Comparison of ENCODE assay signal across 16 cellular contexts in the genomic region with DNA sequence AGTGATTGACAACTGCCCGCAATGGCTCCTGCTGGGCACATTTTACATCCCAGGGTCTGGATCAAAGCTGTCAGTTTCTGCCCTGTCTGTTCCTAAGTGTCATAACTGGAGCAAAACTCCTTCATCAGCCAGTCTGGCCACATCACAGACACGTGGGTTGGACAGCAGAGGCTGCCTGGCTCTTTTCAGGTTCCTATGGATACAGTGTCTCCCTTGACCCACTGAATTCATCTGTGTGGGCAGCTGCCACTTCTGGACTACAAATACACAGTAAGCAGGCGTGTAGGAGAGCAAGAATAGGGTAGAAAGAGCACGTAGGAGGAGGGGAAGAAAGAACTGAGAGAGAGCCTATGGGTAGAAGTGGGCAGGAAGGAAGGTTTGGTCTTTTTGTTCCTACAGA.
DNase-seq lines count a peak whose midpoint lies in the region; ATAC-seq and TF ChIP-seq lines count a peak whose summit lies in the region.
"Had no signal": no experiment of that assay in that cellular context is flagged by ENCODE, and none has a peak within 500 bp of the region (broad histone marks: within the 10 kb centered on the region; RNA-seq: fewer than 3 reads in every experiment).

No MANE protein-coding gene starts in this region.

- no peak overlapping the region for H2AK5ac ChIP-seq in neuronal stem cell (ENCODE audit: low read depth, low read length)

- no peak overlapping the region for H3K4me3 Mint-ChIP-seq in CD4-positive, alpha-beta T cell
- H3K4me3 Mint-ChIP-seq in brain = no peak overlapping the region
- H3K4me3 Mint-ChIP-seq: activated CD8-positive, alpha-beta T cell treated with anti-CD3 and anti-CD28 coated beads, Interleukin-2, amount 10 ng/mL, durations not matched to agents 7 days and 5 days; activated T-helper 1 cell treated with anti-CD3 and anti-CD28 coated beads, Interleukin-12 subunit alpha, Interleukin-12 subunit beta, Interleukin-2, Interleukin-4 antibody, amounts not matched to agents 30 ng/mL and 10 ng/mL and 1 ng/mL, durations not matched to agents 14 hours and 24 hours and 36 hours; central memory CD8-positive, alpha-beta T cell; nephron progenitor cell had no signal

- no peaks in the 10 kb centered on the region for H3K79me1 ChIP-seq in neuronal stem cell (ENCODE audit: low read depth, low read length)

- no peaks in the 10 kb centered on the region for H3K9me3 Mint-ChIP-seq in CD4-positive, alpha-beta T cell
- peaks cover 0 to 8% (median 6%) of the 10 kb centered on the region in 5 experiments for H3K9me3 Mint-ChIP-seq in brain
- H3K9me3 Mint-ChIP-seq: activated T-helper 1 cell treated with anti-CD3 and anti-CD28 coated beads, Interleukin-12 subunit alpha, Interleukin-12 subunit beta, Interleukin-2, Interleukin-4 antibody, amounts not matched to agents 30 ng/mL and 10 ng/mL and 1 ng/mL, durations not matched to agents 14 hours and 24 hours and 36 hours; central memory CD8-positive, alpha-beta T cell had no signal

- H2BK12ac ChIP-seq in neuronal stem cell (ENCODE audit: low read length) = no peak overlapping the region

- no peak for DNase-seq in CD4-positive, alpha-beta T cell
- DNase-seq in neuronal stem cell (ENCODE audit: low spot score) (no peak), heart right ventricle (no peak), NCI-H446 treated with DMSO at 0.1 percent for 48 hours (lab: John Stamatoyannopoulos, UW) (no peak), NAMALWA (ENCODE audit: low spot score) (no peak)
- DNase-seq: ACHN; activated CD8-positive, alpha-beta T cell treated with anti-CD3 and anti-CD28 coated beads, Interleukin-2, amount 10 ng/mL, durations not matched to agents 7 days and 5 days; NCI-H1105; nephron progenitor cell; uterus had no signal

- WGBS in neuronal stem cell (ENCODE audit: extremely low coverage in 2 of 2, insufficient read length in 2 of 2, insufficient replicate concordance in 1 of 2), 2 donors = no CpG with 5 or more reads among the region's 4 CpGs
- 71 to 76% methylated on average over 4 of the region's 4 CpGs for WGBS in heart right ventricle, 2 donors

- no peaks in the 10 kb centered on the region for H3K79me2 ChIP-seq in Loucy (ENCODE audit: insufficient read depth, low read length)

- H3K9ac ChIP-seq in Loucy (ENCODE audit: low read depth, low read length, poor library complexity, severe bottlenecking) (no peak overlapping the region), neuronal stem cell (ENCODE audit: low read depth, low read length, poor library complexity) (no peak overlapping the region)

- H3K27ac ChIP-seq in CD4-positive, alpha-beta T cell (ENCODE audit: low read depth, low read length) = no peak overlapping the region
- no peak overlapping the region for H3K27ac ChIP-seq in neuronal stem cell (replicated peaks; ENCODE audit: low read length)
- H3K27ac ChIP-seq in heart right ventricle = no peak overlapping the region
- H3K27ac ChIP-seq: PC-9, uterus had no signal

- H3K27ac Mint-ChIP-seq in CD4-positive, alpha-beta T cell = peak overlapping the region; percentile 13
- H3K27ac Mint-ChIP-seq in brain = peak overlapping the region in 4 of 5 experiments; percentile 1 to 39 (median 23)
- H3K27ac Mint-ChIP-seq: activated CD8-positive, alpha-beta T cell treated with anti-CD3 and anti-CD28 coated beads, Interleukin-2, amount 10 ng/mL, durations not matched to agents 7 days and 5 days; activated T-helper 1 cell treated with anti-CD3 and anti-CD28 coated beads, Interleukin-12 subunit alpha, Interleukin-12 subunit beta, Interleukin-2, Interleukin-4 antibody, amounts not matched to agents 30 ng/mL and 10 ng/mL and 1 ng/mL, durations not matched to agents 14 hours and 24 hours and 36 hours; nephron progenitor cell had no signal

- intact Hi-C loops in CD4-positive, alpha-beta T cell (cut with DNase I, micrococcal nuclease) = no loop called here
- intact Hi-C loops in heart right ventricle (cut with DNase I) = no loop called here

- TF ChIP-seq CTCF in CD4-positive, alpha-beta T cell (IDR thresholded peaks at IDR 0.05) = no peak
- TF ChIP-seq CTCF in Loucy (conservative IDR thresholded peaks at IDR 0.05; ENCODE audit: low read length) (no peak), brain (conservative IDR thresholded peaks at IDR 0.05) (no peak), heart right ventricle (IDR thresholded peaks at IDR 0.05) (no peak)

- H3F3A ChIP-seq in Loucy (ENCODE audit: low read depth) = no peaks in the 10 kb centered on the region

- no peak overlapping the region for H2BK15ac ChIP-seq in neuronal stem cell (ENCODE audit: low read length)

- H3K27me3 Mint-ChIP-seq in CD4-positive, alpha-beta T cell = no peaks in the 10 kb centered on the region
- H3K27me3 Mint-ChIP-seq in brain = no peaks in the 10 kb centered on the region
- H3K27me3 Mint-ChIP-seq: central memory CD8-positive, alpha-beta T cell had no signal

- peaks cover 23% of the 10 kb centered on the region for H3K4me1 Mint-ChIP-seq in CD4-positive, alpha-beta T cell (ENCODE audit: low read depth)
- peaks cover 37% of the 10 kb centered on the region for H3K4me1 Mint-ChIP-seq in brain
- H3K4me1 Mint-ChIP-seq: central memory CD8-positive, alpha-beta T cell had no signal

- H3K23ac ChIP-seq in neuronal stem cell (ENCODE audit: low read depth, low read length, poor library complexity) = no peak overlapping the region

- H3K18ac ChIP-seq in neuronal stem cell (ENCODE audit: low read length) = peak overlapping the region; percentile 25

- CTCF ChIA-PET in CD4-positive, alpha-beta T cell (lab: Charles Lee) = no interaction called here

- no peaks in the 10 kb centered on the region for H3K9me3 ChIP-seq in CD4-positive, alpha-beta T cell (ENCODE audit: control insufficient read depth, low read length)
- H3K9me3 ChIP-seq in Loucy (ENCODE audit: insufficient read depth, low read depth, low read length) = no peaks in the 10 kb centered on the region
- peaks cover 0 to 3% of the 10 kb centered on the region in 2 donors for H3K9me3 ChIP-seq in neuronal stem cell (replicated peaks in 1 of 2; ENCODE audit: control insufficient read depth in 2 of 2, insufficient read depth in 1 of 2, low read depth in 1 of 2, low read length in 2 of 2)
- peaks cover 0 to 12% (median 0%) of the 10 kb centered on the region in 11 donors for H3K9me3 ChIP-seq in heart right ventricle
- H3K9me3 ChIP-seq: uterus had no signal

- H3K14ac ChIP-seq in neuronal stem cell (ENCODE audit: low read length) = no peak overlapping the region

- no peak for ATAC-seq in CD4-positive, alpha-beta T cell (ENCODE audit: poor library complexity)
- ATAC-seq in heart right ventricle (no peak), GM18858 (IDR thresholded peaks at IDR 0.05; ENCODE audit: unreplicated experiment) (no peak)
- ATAC-seq: activated CD8-positive, alpha-beta T cell treated with anti-CD3 and anti-CD28 coated beads, Interleukin-2, amount 10 ng/mL, durations not matched to agents 7 days and 5 days had no signal

- H3K4me1 ChIP-seq in Loucy (ENCODE audit: insufficient read depth, low read length, poor library complexity, severe bottlenecking) = peaks cover 24% of the 10 kb centered on the region
- peaks cover 6 to 19% of the 10 kb centered on the region in 2 donors for H3K4me1 ChIP-seq in neuronal stem cell (ENCODE audit: control insufficient read depth in 2 of 2, insufficient read depth in 1 of 2, low read depth in 1 of 2, low read length in 2 of 2)
- H3K4me1 ChIP-seq in heart right ventricle = peaks cover 0 to 9% (median 0%) of the 10 kb centered on the region in 9 donors
- H3K4me1 ChIP-seq: uterus had no signal

- H3K4me2 ChIP-seq in Loucy (ENCODE audit: low read depth, low read length, poor library complexity, severe bottlenecking) (no peak overlapping the region), neuronal stem cell (ENCODE audit: insufficient read depth, low read length, poor library complexity, severe bottlenecking) (no peak overlapping the region)
- H3K4me2 ChIP-seq: PC-9 had no signal

- no peak overlapping the region for H2BK5ac ChIP-seq in neuronal stem cell (ENCODE audit: low read length)

- H2AFZ ChIP-seq in Loucy (ENCODE audit: low read length) (peak overlapping the region; percentile 74), neuronal stem cell (ENCODE audit: low read length) (peak overlapping the region; percentile 59)
- H2AFZ ChIP-seq: PC-9 had no signal

- POLR2A ChIA-PET in CD4-positive, alpha-beta T cell (lab: Charles Lee) = no interaction called here

- H4K91ac ChIP-seq in neuronal stem cell (ENCODE audit: low read depth, low read length, poor library complexity) = no peak overlapping the region

- no peaks in the 10 kb centered on the region for H3K36me3 Mint-ChIP-seq in CD4-positive, alpha-beta T cell (ENCODE audit: low read depth)
- no peaks in the 10 kb centered on the region for H3K36me3 Mint-ChIP-seq in brain

- no peak overlapping the region for H3K4ac ChIP-seq in neuronal stem cell (ENCODE audit: low read length)

- no peak overlapping the region for H2BK120ac ChIP-seq in neuronal stem cell (ENCODE audit: low read depth, low read length)

- no peaks in the 10 kb centered on the region for H3K36me3 ChIP-seq in Loucy (ENCODE audit: insufficient read depth, low read length)
- no peaks in the 10 kb centered on the region for H3K36me3 ChIP-seq in neuronal stem cell (replicated peaks in 1 of 2; ENCODE audit: control insufficient read depth in 2 of 2, insufficient read depth in 2 of 2, low read length in 2 of 2)
- no peaks in the 10 kb centered on the region for H3K36me3 ChIP-seq in heart right ventricle
- H3K36me3 ChIP-seq: uterus had no signal

- no peaks in the 10 kb centered on the region for H4K20me1 ChIP-seq in Loucy (ENCODE audit: insufficient read depth, low read length, poor library complexity, severe bottlenecking)

- no peak overlapping the region for H4K8ac ChIP-seq in neuronal stem cell (ENCODE audit: low read depth, low read length)

- H3K9me2 ChIP-seq in Loucy (replicated peaks; ENCODE audit: low read depth, low read length) = no peaks in the 10 kb centered on the region

- no peaks in the 10 kb centered on the region for H3K27me3 ChIP-seq in CD4-positive, alpha-beta T cell (ENCODE audit: control insufficient read depth, insufficient read depth, low read length)
- H3K27me3 ChIP-seq in Loucy (ENCODE audit: insufficient read depth, low read length, poor library complexity, severe bottlenecking) (no peaks in the 10 kb centered on the region), neuronal stem cell (ENCODE audit: control insufficient read depth in 3 of 3, insufficient read depth in 3 of 3, low read depth in 1 of 3, low read length in 3 of 3) (peaks cover 0 to 3% (median 0%) of the 10 kb centered on the region in 3 experiments), heart right ventricle (no peaks in the 10 kb centered on the region)
- H3K27me3 ChIP-seq: uterus had no signal

- H3K4me3 ChIP-seq in Loucy (ENCODE audit: low read length, poor library complexity, severe bottlenecking) (no peak overlapping the region), neuronal stem cell (ENCODE audit: low read length in 2 of 2) (no peak overlapping the region), heart right ventricle (no peak overlapping the region)
- H3K4me3 ChIP-seq: PC-9, uterus had no signal
